ENCODE assay signal across 1 cellular context in the genomic region with DNA sequence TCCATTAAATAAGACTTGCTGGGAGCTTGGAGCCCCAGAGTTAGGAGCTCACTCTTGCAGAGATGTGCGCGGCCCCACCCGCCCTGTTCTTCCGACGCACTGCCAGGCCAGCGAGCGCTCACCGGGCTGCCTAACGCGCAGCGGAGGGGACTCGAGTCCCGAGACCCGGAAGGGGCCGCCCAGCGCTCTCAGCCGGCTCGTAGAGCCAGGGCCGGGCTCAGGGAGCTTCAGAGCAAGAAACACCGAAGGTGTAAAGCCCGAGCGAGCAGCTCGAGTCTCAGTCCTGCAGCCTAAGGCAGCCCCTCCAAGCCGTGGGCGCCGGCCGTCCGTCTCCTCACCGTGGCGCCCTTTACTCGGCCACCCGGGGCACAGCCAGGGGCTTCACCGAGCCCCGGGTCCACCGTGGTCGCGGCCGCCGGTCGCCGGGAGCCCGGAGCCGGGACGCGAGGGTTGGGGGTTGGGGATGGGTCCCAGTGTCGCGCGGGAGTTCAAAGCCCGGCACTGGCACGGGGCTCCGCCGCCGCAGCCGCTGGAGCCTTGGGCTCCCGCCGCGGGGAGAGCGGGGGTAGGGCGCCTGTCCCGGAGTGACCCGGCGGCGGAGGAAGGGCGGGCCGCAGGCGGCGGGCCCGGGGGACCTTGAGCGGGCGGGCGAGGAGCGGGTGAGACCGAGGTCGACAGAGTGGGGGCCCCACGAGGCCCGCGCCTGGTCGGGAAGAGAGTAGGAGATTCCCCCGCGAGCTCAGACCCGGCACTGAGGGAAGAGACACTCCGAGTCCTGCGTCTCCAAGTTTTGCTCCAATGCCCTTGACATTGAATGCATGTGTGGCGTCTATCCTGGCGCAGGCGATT.
TF ChIP-seq lines count a peak whose summit lies in the region.

No MANE protein-coding gene starts in this region.

TF ChIP-seq in SK-N-SH, 30 proteins besides CTCF, POLR2A, EP300 and RAD21 (continued from another document):
- TF ChIP-seq NFIC (IDR thresholded peaks at IDR 0.05; ENCODE audit: borderline replicate concordance), result no peak
- TF ChIP-seq, protein P1, sequence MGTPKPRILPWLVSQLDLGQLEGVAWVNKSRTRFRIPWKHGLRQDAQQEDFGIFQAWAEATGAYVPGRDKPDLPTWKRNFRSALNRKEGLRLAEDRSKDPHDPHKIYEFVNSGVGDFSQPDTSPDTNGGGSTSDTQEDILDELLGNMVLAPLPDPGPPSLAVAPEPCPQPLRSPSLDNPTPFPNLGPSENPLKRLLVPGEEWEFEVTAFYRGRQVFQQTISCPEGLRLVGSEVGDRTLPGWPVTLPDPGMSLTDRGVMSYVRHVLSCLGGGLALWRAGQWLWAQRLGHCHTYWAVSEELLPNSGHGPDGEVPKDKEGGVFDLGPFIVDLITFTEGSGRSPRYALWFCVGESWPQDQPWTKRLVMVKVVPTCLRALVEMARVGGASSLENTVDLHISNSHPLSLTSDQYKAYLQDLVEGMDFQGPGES (IDR thresholded peaks at IDR 0.05; ENCODE audit: low read depth, low read length), result no peak
- TF ChIP-seq, protein P2, sequence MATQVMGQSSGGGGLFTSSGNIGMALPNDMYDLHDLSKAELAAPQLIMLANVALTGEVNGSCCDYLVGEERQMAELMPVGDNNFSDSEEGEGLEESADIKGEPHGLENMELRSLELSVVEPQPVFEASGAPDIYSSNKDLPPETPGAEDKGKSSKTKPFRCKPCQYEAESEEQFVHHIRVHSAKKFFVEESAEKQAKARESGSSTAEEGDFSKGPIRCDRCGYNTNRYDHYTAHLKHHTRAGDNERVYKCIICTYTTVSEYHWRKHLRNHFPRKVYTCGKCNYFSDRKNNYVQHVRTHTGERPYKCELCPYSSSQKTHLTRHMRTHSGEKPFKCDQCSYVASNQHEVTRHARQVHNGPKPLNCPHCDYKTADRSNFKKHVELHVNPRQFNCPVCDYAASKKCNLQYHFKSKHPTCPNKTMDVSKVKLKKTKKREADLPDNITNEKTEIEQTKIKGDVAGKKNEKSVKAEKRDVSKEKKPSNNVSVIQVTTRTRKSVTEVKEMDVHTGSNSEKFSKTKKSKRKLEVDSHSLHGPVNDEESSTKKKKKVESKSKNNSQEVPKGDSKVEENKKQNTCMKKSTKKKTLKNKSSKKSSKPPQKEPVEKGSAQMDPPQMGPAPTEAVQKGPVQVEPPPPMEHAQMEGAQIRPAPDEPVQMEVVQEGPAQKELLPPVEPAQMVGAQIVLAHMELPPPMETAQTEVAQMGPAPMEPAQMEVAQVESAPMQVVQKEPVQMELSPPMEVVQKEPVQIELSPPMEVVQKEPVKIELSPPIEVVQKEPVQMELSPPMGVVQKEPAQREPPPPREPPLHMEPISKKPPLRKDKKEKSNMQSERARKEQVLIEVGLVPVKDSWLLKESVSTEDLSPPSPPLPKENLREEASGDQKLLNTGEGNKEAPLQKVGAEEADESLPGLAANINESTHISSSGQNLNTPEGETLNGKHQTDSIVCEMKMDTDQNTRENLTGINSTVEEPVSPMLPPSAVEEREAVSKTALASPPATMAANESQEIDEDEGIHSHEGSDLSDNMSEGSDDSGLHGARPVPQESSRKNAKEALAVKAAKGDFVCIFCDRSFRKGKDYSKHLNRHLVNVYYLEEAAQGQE (IDR thresholded peaks at IDR 0.05; ENCODE audit: low read depth, low read length), result 0 out of 2 replicates have a peak, but pooled peaks have one; percentile 11
- TF ChIP-seq SIN3A (IDR thresholded peaks at IDR 0.05; ENCODE audit: borderline replicate concordance, low read depth, low read length), result no peak; the same call in 1 of the 2 replicates
- peak; percentile 52; the same call in 1 of the 2 replicates for TF ChIP-seq ELF1 (IDR thresholded peaks at IDR 0.05)
- TF ChIP-seq RFX5 (IDR thresholded peaks at IDR 0.05; ENCODE audit: low read length), result no peak
- no peak for TF ChIP-seq MEF2A (IDR thresholded peaks at IDR 0.05; ENCODE audit: borderline replicate concordance, low read depth)
